16 cellular contexts compared by ENCODE assay signal in genomic region chr2:26216587-26216986, GRCh38.
"Had no signal": no experiment of that assay in that cellular context is flagged by ENCODE, and none has a peak within 500 bp of the region (broad histone marks: within the 10 kb centered on the region; RNA-seq: fewer than 3 reads in every experiment).

No MANE protein-coding gene starts in this region.

- H3K9me3 ChIP-seq: SJCRH30 had no signal

- H3K4me3 ChIP-seq: SJCRH30 had no signal

- H3K4me1 ChIP-seq: SJCRH30 had no signal

- H3K27me3 ChIP-seq: SJCRH30 had no signal

- DNase-seq: KBM-7, MV-4-11, NCI-H1048, NCI-H1436, NCI-H1694, NCI-H187 treated with DMSO at 0.1 percent for 48 hours, NCI-H2029 treated with DMSO at 0.1 percent for 48 hours, NCI-H446, NCI-H510A, NCI-H524 treated with DMSO at 0.1 percent for 48 hours, NCI-H69, NCI-H774, RPMI8226, SHP77 treated with DMSO at 0.1 percent for 48 hours, SJCRH30 had no signal

- ATAC-seq: SK-N-SH treated with all-trans-retinoic acid at 6 μM for 48 hours had no signal

- H3K27ac ChIP-seq: SJCRH30 had no signal
